8 cellular contexts compared by ENCODE assay signal in the genomic region with DNA sequence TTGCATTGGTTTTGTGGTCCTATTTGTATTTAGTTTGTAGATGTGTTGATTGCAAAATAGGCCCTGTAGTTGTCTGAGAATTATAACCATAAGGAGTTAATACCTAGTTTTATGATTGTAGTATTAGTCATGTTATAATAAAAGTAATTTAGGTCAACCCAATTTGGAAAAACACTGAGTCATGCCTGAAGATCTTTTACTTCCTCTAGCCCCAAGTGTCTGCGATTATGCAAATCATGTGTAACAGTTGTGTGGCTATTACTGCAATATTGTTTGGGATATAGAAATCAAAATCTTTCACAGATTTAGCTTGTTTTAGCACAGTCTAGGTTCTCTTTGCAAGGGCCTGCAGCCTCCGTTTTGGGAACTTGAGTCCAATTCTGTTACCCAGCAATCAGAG. TPM values are rescaled to one million over a fixed set of nuclear protein-coding genes. Genes with fewer than 3 reads are reported as not detected.
A peak's percentile ranks its signal among the peaks of the same experiment; 100 is the strongest.
DNase-seq lines count a peak whose midpoint lies in the region; ATAC-seq and TF ChIP-seq lines count a peak whose summit lies in the region.

No MANE protein-coding gene starts in this region.

- peaks cover 3% of the 10 kb centered on the region for H3F3A ChIP-seq in GM23338 (replicated peaks; ENCODE audit: low read depth)

- H3K4me1 Mint-ChIP-seq in GM23338 = peaks cover 7% of the 10 kb centered on the region; the same call in 2 of the 3 replicates

- H3K36me3 Mint-ChIP-seq in GM23338 (ENCODE audit: low read depth) = peaks cover 38% of the 10 kb centered on the region

- H3K27me3 ChIP-seq in GM23338 (ENCODE audit: insufficient read depth) (no peaks in the 10 kb centered on the region), esophagus (ENCODE audit: control insufficient read depth in 1 of 2, insufficient read depth in 2 of 2, low read length in 2 of 2) (no peaks in the 10 kb centered on the region)

- H3K4me3 Mint-ChIP-seq in GM23338 = no peak overlapping the region

- H3K27ac Mint-ChIP-seq in GM23338 = no peak overlapping the region; the same call in 1 of the 2 replicates

- no peaks in the 10 kb centered on the region for H4K20me1 ChIP-seq in GM23338 (replicated peaks; ENCODE audit: insufficient read depth)

- no peaks in the 10 kb centered on the region for H3K9me3 ChIP-seq in esophagus (ENCODE audit: control insufficient read depth in 2 of 2, insufficient read depth in 1 of 2, low read depth in 1 of 2, low read length in 1 of 2)

- peak; percentile 40 for DNase-seq in GM10266 (ENCODE audit: extremely low spot score)
- no peak for DNase-seq in GM23338 (ENCODE audit: low spot score)
- DNase-seq in NCI-H69 (lab: John Stamatoyannopoulos, UW) = peak; percentile 19
- DNase-seq in stimulated activated naive CD8-positive, alpha-beta T cell treated with anti-CD3 and anti-CD28 coated beads, Interleukin-15, Interleukin-2, amounts not matched to agents 100 U/mL and 50 U/mL, for 24 hours = no peak
- no peak for DNase-seq in cortex of kidney (lab: John Stamatoyannopoulos, UW)
- no peak for DNase-seq in NCI-H526 (lab: John Stamatoyannopoulos, UW)
- DNase-seq in activated CD8-positive, alpha-beta memory T cell treated with anti-CD3 and anti-CD28 coated beads, Interleukin-2, amount 50 U/mL, for 4 hours = no peak

- H3K27ac ChIP-seq in GM23338 (ENCODE audit: low read depth) (peak overlapping the region; percentile 16; the same call in 1 of the 2 replicates), esophagus (ENCODE audit: low read depth in 2 of 2, low read length in 1 of 2) (peak overlapping the region; percentile 61 to 69)

- ATAC-seq in GM23338 = no peak
- peak; percentile 75 for ATAC-seq in stimulated activated naive CD8-positive, alpha-beta T cell treated with anti-CD3 and anti-CD28 coated beads, Interleukin-15, Interleukin-2, amounts not matched to agents 100 U/mL and 50 U/mL, for 24 hours

- H3K27me3 Mint-ChIP-seq in GM23338 (ENCODE audit: insufficient read depth, low read depth, poor library complexity) = peaks cover 9% of the 10 kb centered on the region

- H3K4me1 ChIP-seq in GM23338 (ENCODE audit: insufficient read depth) (peaks cover 1% of the 10 kb centered on the region), esophagus (ENCODE audit: control insufficient read depth in 2 of 2, insufficient read depth in 2 of 2, low read length in 1 of 2) (peaks cover 3 to 4% of the 10 kb centered on the region in 2 donors)

- 4 to 23% methylated on average over 2 of the region's 2 CpGs for WGBS in esophagus, 2 donors

- H3K4me3 ChIP-seq in GM23338 (no peak overlapping the region), esophagus (ENCODE audit: low read depth in 1 of 2, low read length in 2 of 2) (no peak overlapping the region)

- H3K36me3 ChIP-seq in GM23338 (ENCODE audit: insufficient read depth) (0 out of 2 replicates have a peak, but pooled peaks cover 3% of the 10 kb centered on the region), esophagus (ENCODE audit: control insufficient read depth in 2 of 2, insufficient read depth in 2 of 2, low read length in 1 of 2) (no peaks in the 10 kb centered on the region)

- no peak overlapping the region for H3K4me2 ChIP-seq in GM23338

- TF ChIP-seq CTCF in GM10266 (IDR thresholded peaks at IDR 0.05; ENCODE audit: control insufficient read depth, insufficient read depth, low read depth, missing control alignments) = no peak
- TF ChIP-seq CTCF in GM23338 (conservative IDR thresholded peaks at IDR 0.05; ENCODE audit: low read depth in 2 of 2) = no peak

- H3K79me2 ChIP-seq in GM23338 (replicated peaks; ENCODE audit: insufficient read depth) = no peaks in the 10 kb centered on the region

- no peaks in the 10 kb centered on the region for H3K9me2 ChIP-seq in GM23338 (ENCODE audit: insufficient read depth)

- H3K9me3 Mint-ChIP-seq in GM23338 = peaks cover 1% of the 10 kb centered on the region; the same call in 1 of the 3 replicates

- no peak overlapping the region for H2AFZ ChIP-seq in GM23338

TF ChIP-seq in GM23338, 12 proteins besides CTCF, POLR2A, EP300 and RAD21:
- TF ChIP-seq ZNF331 (CRISPR knock-in tag; IDR thresholded peaks at IDR 0.05; ENCODE audit: low read depth) = no peak
- no peak for TF ChIP-seq NANOG (IDR thresholded peaks at IDR 0.05; ENCODE audit: borderline replicate concordance)
- no peak for TF ChIP-seq EZH2phosphoT487 (IDR thresholded peaks at IDR 0.05; ENCODE audit: unreplicated experiment)
- no peak for TF ChIP-seq CREB1 (CRISPR knock-in tag; IDR thresholded peaks at IDR 0.05; ENCODE audit: low read depth)
- TF ChIP-seq JUNB (IDR thresholded peaks at IDR 0.05; ENCODE audit: unreplicated experiment) = no peak
- no peak for TF ChIP-seq EZH2 (IDR thresholded peaks at IDR 0.05; ENCODE audit: low read depth, unreplicated experiment)
- TF ChIP-seq, protein P1, sequence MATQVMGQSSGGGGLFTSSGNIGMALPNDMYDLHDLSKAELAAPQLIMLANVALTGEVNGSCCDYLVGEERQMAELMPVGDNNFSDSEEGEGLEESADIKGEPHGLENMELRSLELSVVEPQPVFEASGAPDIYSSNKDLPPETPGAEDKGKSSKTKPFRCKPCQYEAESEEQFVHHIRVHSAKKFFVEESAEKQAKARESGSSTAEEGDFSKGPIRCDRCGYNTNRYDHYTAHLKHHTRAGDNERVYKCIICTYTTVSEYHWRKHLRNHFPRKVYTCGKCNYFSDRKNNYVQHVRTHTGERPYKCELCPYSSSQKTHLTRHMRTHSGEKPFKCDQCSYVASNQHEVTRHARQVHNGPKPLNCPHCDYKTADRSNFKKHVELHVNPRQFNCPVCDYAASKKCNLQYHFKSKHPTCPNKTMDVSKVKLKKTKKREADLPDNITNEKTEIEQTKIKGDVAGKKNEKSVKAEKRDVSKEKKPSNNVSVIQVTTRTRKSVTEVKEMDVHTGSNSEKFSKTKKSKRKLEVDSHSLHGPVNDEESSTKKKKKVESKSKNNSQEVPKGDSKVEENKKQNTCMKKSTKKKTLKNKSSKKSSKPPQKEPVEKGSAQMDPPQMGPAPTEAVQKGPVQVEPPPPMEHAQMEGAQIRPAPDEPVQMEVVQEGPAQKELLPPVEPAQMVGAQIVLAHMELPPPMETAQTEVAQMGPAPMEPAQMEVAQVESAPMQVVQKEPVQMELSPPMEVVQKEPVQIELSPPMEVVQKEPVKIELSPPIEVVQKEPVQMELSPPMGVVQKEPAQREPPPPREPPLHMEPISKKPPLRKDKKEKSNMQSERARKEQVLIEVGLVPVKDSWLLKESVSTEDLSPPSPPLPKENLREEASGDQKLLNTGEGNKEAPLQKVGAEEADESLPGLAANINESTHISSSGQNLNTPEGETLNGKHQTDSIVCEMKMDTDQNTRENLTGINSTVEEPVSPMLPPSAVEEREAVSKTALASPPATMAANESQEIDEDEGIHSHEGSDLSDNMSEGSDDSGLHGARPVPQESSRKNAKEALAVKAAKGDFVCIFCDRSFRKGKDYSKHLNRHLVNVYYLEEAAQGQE (IDR thresholded peaks at IDR 0.05; ENCODE audit: unreplicated experiment) = no peak

RNA-seq across cellular contexts. Expression of a gene that starts 12.6 kb away (rescaled TPM):
- 23.0 and 34.4 TPM in 2 replicates for total RNA-seq in GM23338 (2014; rRNA removed; shearing (Covaris generic))
- polyA plus RNA-seq in GM23338 (2016; fragmentation: Nextera tagmentation; extraction: Ambion mirVana) (48.7 and 49.9 TPM in 2 replicates), esophagus (10 to 100 TPM; 22.4 to 25.1 TPM)

RNA-seq across cellular contexts. Expression of a gene that starts 37.1 kb away (rescaled TPM):
- 170 and 171 TPM in 2 replicates for total RNA-seq in GM23338 (2014; rRNA removed; shearing (Covaris generic))
- polyA plus RNA-seq in GM23338 (2016; fragmentation: Nextera tagmentation; extraction: Ambion mirVana) = 120 and 125 TPM in 2 replicates
- 10 to 100 TPM; 66.3 to 84.6 TPM for polyA plus RNA-seq in esophagus

Comparison
In these comparisons a context has a peak if more than half of its experiments do, and no peak if none do; other contexts are left out.
1. DNase-seq: peak in GM10266 (single experiment) and NCI-H69 (single experiment); none in GM23338 (single experiment), stimulated activated naive CD8-positive, alpha-beta T cell treated with anti-CD3 and anti-CD28 coated beads, Interleukin-15, Interleukin-2, amounts not matched to agents 100 U/mL and 50 U/mL, for 24 hours (single experiment), cortex of kidney (single experiment), NCI-H526 (0 of 2) and activated CD8-positive, alpha-beta memory T cell treated with anti-CD3 and anti-CD28 coated beads, Interleukin-2, amount 50 U/mL, for 4 hours (single experiment).